ENCODE assay signal across 1 cellular context in the genomic region with DNA sequence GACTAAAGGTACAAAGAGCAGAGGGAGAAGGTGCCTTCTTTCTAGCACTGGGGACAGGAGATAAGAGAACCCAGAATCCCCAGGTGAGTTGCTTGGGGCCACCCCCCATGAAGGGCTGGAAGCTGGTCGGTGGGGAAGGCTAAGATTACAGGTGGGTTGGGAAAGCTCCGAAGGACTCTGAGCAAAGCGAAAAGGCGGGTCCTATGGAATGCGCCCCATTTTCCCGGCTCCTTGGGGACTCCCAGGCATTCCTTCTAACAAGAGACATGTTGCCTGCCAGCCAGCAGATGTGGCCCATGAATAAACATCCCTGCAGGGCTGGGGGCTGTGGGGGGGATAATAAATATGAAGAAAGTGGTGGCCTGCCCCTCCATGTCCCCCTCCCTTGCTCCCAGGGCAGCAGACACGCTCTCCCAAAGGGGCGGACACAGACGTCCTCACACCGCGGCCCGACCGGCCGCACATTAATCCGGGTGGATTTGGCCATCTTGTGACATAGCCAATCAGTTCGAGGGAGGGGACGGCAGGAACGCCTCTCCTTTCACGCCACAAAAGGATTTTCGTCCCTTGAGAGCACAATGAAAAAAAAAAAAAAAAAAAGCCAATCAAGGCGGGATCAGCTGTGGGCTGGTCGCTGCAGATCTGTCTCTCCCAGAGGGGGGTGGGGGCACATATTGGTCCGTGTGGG.
A peak's percentile ranks its signal among the peaks of the same experiment; 100 is the strongest.
TF ChIP-seq lines count a peak whose summit lies in the region.

No MANE protein-coding gene starts in this region.

TF ChIP-seq in GM23338, 12 proteins besides CTCF, POLR2A, EP300 and RAD21:
- TF ChIP-seq, protein P1, sequence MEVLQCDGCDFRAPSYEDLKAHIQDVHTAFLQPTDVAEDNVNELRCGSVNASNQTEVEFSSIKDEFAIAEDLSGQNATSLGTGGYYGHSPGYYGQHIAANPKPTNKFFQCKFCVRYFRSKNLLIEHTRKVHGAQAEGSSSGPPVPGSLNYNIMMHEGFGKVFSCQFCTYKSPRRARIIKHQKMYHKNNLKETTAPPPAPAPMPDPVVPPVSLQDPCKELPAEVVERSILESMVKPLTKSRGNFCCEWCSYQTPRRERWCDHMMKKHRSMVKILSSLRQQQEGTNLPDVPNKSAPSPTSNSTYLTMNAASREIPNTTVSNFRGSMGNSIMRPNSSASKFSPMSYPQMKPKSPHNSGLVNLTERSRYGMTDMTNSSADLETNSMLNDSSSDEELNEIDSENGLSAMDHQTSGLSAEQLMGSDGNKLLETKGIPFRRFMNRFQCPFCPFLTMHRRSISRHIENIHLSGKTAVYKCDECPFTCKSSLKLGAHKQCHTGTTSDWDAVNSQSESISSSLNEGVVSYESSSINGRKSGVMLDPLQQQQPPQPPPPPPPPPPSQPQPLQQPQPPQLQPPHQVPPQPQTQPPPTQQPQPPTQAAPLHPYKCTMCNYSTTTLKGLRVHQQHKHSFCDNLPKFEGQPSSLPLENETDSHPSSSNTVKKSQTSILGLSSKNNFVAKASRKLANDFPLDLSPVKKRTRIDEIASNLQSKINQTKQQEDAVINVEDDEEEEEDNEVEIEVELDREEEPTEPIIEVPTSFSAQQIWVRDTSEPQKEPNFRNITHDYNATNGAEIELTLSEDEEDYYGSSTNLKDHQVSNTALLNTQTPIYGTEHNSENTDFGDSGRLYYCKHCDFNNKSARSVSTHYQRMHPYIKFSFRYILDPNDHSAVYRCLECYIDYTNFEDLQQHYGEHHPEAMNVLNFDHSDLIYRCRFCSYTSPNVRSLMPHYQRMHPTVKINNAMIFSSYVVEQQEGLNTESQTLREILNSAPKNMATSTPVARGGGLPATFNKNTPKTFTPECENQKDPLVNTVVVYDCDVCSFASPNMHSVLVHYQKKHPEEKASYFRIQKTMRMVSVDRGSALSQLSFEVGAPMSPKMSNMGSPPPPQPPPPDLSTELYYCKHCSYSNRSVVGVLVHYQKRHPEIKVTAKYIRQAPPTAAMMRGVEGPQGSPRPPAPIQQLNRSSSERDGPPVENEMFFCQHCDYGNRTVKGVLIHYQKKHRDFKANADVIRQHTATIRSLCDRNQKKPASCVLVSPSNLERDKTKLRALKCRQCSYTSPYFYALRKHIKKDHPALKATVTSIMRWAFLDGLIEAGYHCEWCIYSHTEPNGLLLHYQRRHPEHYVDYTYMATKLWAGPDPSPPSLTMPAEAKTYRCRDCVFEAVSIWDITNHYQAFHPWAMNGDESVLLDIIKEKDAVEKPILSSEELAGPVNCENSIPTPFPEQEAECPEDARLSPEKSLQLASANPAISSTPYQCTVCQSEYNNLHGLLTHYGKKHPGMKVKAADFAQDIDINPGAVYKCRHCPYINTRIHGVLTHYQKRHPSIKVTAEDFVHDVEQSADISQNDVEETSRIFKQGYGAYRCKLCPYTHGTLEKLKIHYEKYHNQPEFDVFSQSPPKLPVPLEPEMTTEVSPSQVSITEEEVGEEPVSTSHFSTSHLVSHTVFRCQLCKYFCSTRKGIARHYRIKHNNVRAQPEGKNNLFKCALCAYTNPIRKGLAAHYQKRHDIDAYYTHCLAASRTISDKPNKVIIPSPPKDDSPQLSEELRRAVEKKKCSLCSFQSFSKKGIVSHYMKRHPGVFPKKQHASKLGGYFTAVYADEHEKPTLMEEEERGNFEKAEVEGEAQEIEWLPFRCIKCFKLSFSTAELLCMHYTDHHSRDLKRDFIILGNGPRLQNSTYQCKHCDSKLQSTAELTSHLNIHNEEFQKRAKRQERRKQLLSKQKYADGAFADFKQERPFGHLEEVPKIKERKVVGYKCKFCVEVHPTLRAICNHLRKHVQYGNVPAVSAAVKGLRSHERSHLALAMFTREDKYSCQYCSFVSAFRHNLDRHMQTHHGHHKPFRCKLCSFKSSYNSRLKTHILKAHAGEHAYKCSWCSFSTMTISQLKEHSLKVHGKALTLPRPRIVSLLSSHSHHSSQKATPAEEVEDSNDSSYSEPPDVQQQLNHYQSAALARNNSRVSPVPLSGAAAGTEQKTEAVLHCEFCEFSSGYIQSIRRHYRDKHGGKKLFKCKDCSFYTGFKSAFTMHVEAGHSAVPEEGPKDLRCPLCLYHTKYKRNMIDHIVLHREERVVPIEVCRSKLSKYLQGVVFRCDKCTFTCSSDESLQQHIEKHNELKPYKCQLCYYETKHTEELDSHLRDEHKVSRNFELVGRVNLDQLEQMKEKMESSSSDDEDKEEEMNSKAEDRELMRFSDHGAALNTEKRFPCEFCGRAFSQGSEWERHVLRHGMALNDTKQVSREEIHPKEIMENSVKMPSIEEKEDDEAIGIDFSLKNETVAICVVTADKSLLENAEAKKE (CRISPR knock-in tag; IDR thresholded peaks at IDR 0.05): 0 out of 2 replicates have a peak, but pooled peaks have one; percentile 7
- TF ChIP-seq ZNF114 (CRISPR knock-in tag; IDR thresholded peaks at IDR 0.05): no peak
